ENCODE assay signal across 39 cellular contexts in genomic region chr10:120371856-120372255, GRCh38.
"Had no signal": no experiment of that assay in that cellular context is flagged by ENCODE, and none has a peak within 500 bp of the region (broad histone marks: within the 10 kb centered on the region; RNA-seq: fewer than 3 reads in every experiment).

No MANE protein-coding gene starts in this region.

- H3K27ac ChIP-seq: adrenal gland, ascending aorta, body of pancreas, brain microvascular endothelial cell, breast epithelium, cardiac muscle cell had no signal

- H3K27ac Mint-ChIP-seq: activated naive CD4-positive, alpha-beta T cell treated with anti-CD3 and anti-CD28 coated beads for 36 hours; activated naive CD4-positive, alpha-beta T cell treated with anti-CD3 and anti-CD28 coated beads, Interleukin-2, amount 10 ng/mL, durations not matched to agents 7 days and 5 days; activated naive CD4-positive, alpha-beta T cell treated with anti-CD3 and anti-CD28 coated beads, Interleukin-2, amount 50 U/mL, for 24 hours; activated naive CD4-positive, alpha-beta T cell treated with anti-CD3 and anti-CD28 coated beads, Interleukin-2, amount 50 U/mL, for 72 hours; activated naive CD8-positive, alpha-beta T cell; activated naive CD8-positive, alpha-beta T cell treated with anti-CD3 and anti-CD28 coated beads for 36 hours; activated naive CD8-positive, alpha-beta T cell treated with anti-CD3 and anti-CD28 coated beads, Interleukin-2, amount 10 ng/mL, durations not matched to agents 7 days and 5 days; activated naive CD8-positive, alpha-beta T cell treated with anti-CD3 and anti-CD28 coated beads, Interleukin-2, amount 50 U/mL, for 24 hours; activated T-cell treated with anti-CD3 and anti-CD28 coated beads, Interleukin-2, amount 50 U/mL, for 24 hours; activated T-cell treated with anti-CD3 and anti-CD28 coated beads, Interleukin-2, amount 50 U/mL, for 72 hours; activated T-helper 1 cell treated with anti-CD3 and anti-CD28 coated beads, Interleukin-12 subunit alpha, Interleukin-12 subunit beta, Interleukin-2, Interleukin-4 antibody, amounts not matched to agents 30 ng/mL and 10 ng/mL and 1 ng/mL, durations not matched to agents 14 hours and 24 hours and 36 hours; activated T-helper 17 cell treated with anti-CD3 and anti-CD28 coated beads, Interleukin-2, amount 50 U/mL, for 72 hours; activated T-helper 2 cell treated with anti-CD3 and anti-CD28 coated beads, Interferon-gamma antibody, Interleukin-2, Interleukin-4, amounts not matched to agents 10 μg/mL and 5 μg/mL and 100 μg/mL, durations not matched to agents 14 hours and 24 hours and 36 hours; brain had no signal

- H3K36me3 ChIP-seq: adrenal gland, ascending aorta, brain microvascular endothelial cell, breast epithelium, cardiac muscle cell had no signal

- ATAC-seq: activated naive CD4-positive, alpha-beta T cell treated with anti-CD3 and anti-CD28 coated beads, Interleukin-2, amount 50 U/mL, for 72 hours; activated naive CD8-positive, alpha-beta T cell treated with anti-CD3 and anti-CD28 coated beads, Interleukin-2, amount 50 U/mL, for 24 hours; activated T-cell treated with anti-CD3 and anti-CD28 coated beads, Interleukin-2, amount 50 U/mL, for 4 hours; activated T-cell treated with anti-CD3 and anti-CD28 coated beads, Interleukin-2, amount 50 U/mL, for 72 hours; activated T-helper 17 cell treated with anti-CD3 and anti-CD28 coated beads, Interleukin-2, amount 50 U/mL, for 72 hours; body of pancreas had no signal

- H3K27me3 Mint-ChIP-seq: activated naive CD4-positive, alpha-beta T cell treated with anti-CD3 and anti-CD28 coated beads, Interleukin-2, amount 10 ng/mL, durations not matched to agents 7 days and 5 days; activated naive CD8-positive, alpha-beta T cell treated with anti-CD3 and anti-CD28 coated beads, Interleukin-2, amount 10 ng/mL, durations not matched to agents 7 days and 5 days; activated naive CD8-positive, alpha-beta T cell treated with anti-CD3 and anti-CD28 coated beads, Interleukin-2, amount 50 U/mL, for 24 hours; brain had no signal

- H3K27me3 ChIP-seq: adrenal gland, ascending aorta, body of pancreas, brain microvascular endothelial cell, breast epithelium, cardiac muscle cell had no signal

- H3K9me3 ChIP-seq: adrenal gland, ascending aorta, body of pancreas, breast epithelium had no signal

- H3K36me3 Mint-ChIP-seq: activated naive CD4-positive, alpha-beta T cell treated with anti-CD3 and anti-CD28 coated beads, Interleukin-2, amount 10 ng/mL, durations not matched to agents 7 days and 5 days; activated naive CD4-positive, alpha-beta T cell treated with anti-CD3 and anti-CD28 coated beads, Interleukin-2, amount 50 U/mL, for 24 hours; activated naive CD4-positive, alpha-beta T cell treated with anti-CD3 and anti-CD28 coated beads, Interleukin-2, amount 50 U/mL, for 72 hours; activated naive CD8-positive, alpha-beta T cell; activated naive CD8-positive, alpha-beta T cell treated with anti-CD3 and anti-CD28 coated beads for 36 hours; activated naive CD8-positive, alpha-beta T cell treated with anti-CD3 and anti-CD28 coated beads, Interleukin-2, amount 10 ng/mL, durations not matched to agents 7 days and 5 days; brain had no signal

- H3K4me3 ChIP-seq: adrenal gland, ascending aorta, body of pancreas, breast epithelium, cardiac muscle cell had no signal

- H3K9me3 Mint-ChIP-seq: activated naive CD4-positive, alpha-beta T cell treated with anti-CD3 and anti-CD28 coated beads for 36 hours; activated naive CD4-positive, alpha-beta T cell treated with anti-CD3 and anti-CD28 coated beads, Interleukin-2, amount 10 ng/mL, durations not matched to agents 7 days and 5 days; activated naive CD4-positive, alpha-beta T cell treated with anti-CD3 and anti-CD28 coated beads, Interleukin-2, amount 50 U/mL, for 24 hours; activated naive CD4-positive, alpha-beta T cell treated with anti-CD3 and anti-CD28 coated beads, Interleukin-2, amount 50 U/mL, for 72 hours; activated naive CD8-positive, alpha-beta T cell treated with anti-CD3 and anti-CD28 coated beads for 36 hours; activated naive CD8-positive, alpha-beta T cell treated with anti-CD3 and anti-CD28 coated beads, Interleukin-2, amount 10 ng/mL, durations not matched to agents 7 days and 5 days; activated naive CD8-positive, alpha-beta T cell treated with anti-CD3 and anti-CD28 coated beads, Interleukin-2, amount 50 U/mL, for 24 hours; activated T-cell treated with anti-CD3 and anti-CD28 coated beads, Interleukin-2, amount 50 U/mL, for 24 hours; activated T-cell treated with anti-CD3 and anti-CD28 coated beads, Interleukin-2, amount 50 U/mL, for 4 hours; activated T-cell treated with anti-CD3 and anti-CD28 coated beads, Interleukin-2, amount 50 U/mL, for 72 hours; activated T-helper 1 cell treated with anti-CD3 and anti-CD28 coated beads, Interleukin-12 subunit alpha, Interleukin-12 subunit beta, Interleukin-2, Interleukin-4 antibody, amounts not matched to agents 30 ng/mL and 10 ng/mL and 1 ng/mL, durations not matched to agents 14 hours and 24 hours and 36 hours; activated T-helper 17 cell treated with anti-CD3 and anti-CD28 coated beads, Interleukin-2, amount 50 U/mL, for 72 hours; activated T-helper 2 cell treated with anti-CD3 and anti-CD28 coated beads, Interferon-gamma antibody, Interleukin-2, Interleukin-4, amounts not matched to agents 10 μg/mL and 5 μg/mL and 100 μg/mL, durations not matched to agents 14 hours and 24 hours and 36 hours; brain; central memory CD8-positive, alpha-beta T cell had no signal

- H3K4me3 Mint-ChIP-seq: activated naive CD4-positive, alpha-beta T cell treated with anti-CD3 and anti-CD28 coated beads for 36 hours; activated naive CD4-positive, alpha-beta T cell treated with anti-CD3 and anti-CD28 coated beads, Interleukin-2, amount 10 ng/mL, durations not matched to agents 7 days and 5 days; activated naive CD4-positive, alpha-beta T cell treated with anti-CD3 and anti-CD28 coated beads, Interleukin-2, amount 50 U/mL, for 24 hours; activated naive CD8-positive, alpha-beta T cell; activated naive CD8-positive, alpha-beta T cell treated with anti-CD3 and anti-CD28 coated beads for 36 hours; activated naive CD8-positive, alpha-beta T cell treated with anti-CD3 and anti-CD28 coated beads, Interleukin-2, amount 10 ng/mL, durations not matched to agents 7 days and 5 days; activated naive CD8-positive, alpha-beta T cell treated with anti-CD3 and anti-CD28 coated beads, Interleukin-2, amount 50 U/mL, for 24 hours; activated T-cell treated with anti-CD3 and anti-CD28 coated beads, Interleukin-2, amount 50 U/mL, for 24 hours; activated T-cell treated with anti-CD3 and anti-CD28 coated beads, Interleukin-2, amount 50 U/mL, for 4 hours; activated T-cell treated with anti-CD3 and anti-CD28 coated beads, Interleukin-2, amount 50 U/mL, for 72 hours; activated T-helper 1 cell treated with anti-CD3 and anti-CD28 coated beads, Interleukin-12 subunit alpha, Interleukin-12 subunit beta, Interleukin-2, Interleukin-4 antibody, amounts not matched to agents 30 ng/mL and 10 ng/mL and 1 ng/mL, durations not matched to agents 14 hours and 24 hours and 36 hours; activated T-helper 17 cell treated with anti-CD3 and anti-CD28 coated beads, Interleukin-2, amount 50 U/mL, for 72 hours; brain; central memory CD8-positive, alpha-beta T cell had no signal

- DNase-seq: activated effector memory CD4-positive, alpha-beta T cell treated with anti-CD3 and anti-CD28 coated beads, Interleukin-2, amount 50 U/mL, for 16 hours; activated effector memory CD4-positive, alpha-beta T cell treated with Interleukin-2 at 50 U/mL for 16 hours; activated gamma-delta T cell; activated gamma-delta T cell treated with Interleukin-2 at 50 U/mL for 16 hours; activated naive CD4-positive, alpha-beta T cell; activated naive CD4-positive, alpha-beta T cell treated with anti-CD3 and anti-CD28 coated beads for 36 hours; activated naive CD4-positive, alpha-beta T cell treated with anti-CD3 and anti-CD28 coated beads, Interleukin-2, amount 10 ng/mL, durations not matched to agents 7 days and 5 days; activated naive CD4-positive, alpha-beta T cell treated with anti-CD3 and anti-CD28 coated beads, Interleukin-2, amount 50 U/mL, for 16 hours; activated naive CD4-positive, alpha-beta T cell treated with Interleukin-2 at 50 U/mL for 16 hours; activated naive CD8-positive, alpha-beta T cell treated with anti-CD3 and anti-CD28 coated beads for 36 hours; activated naive CD8-positive, alpha-beta T cell treated with anti-CD3 and anti-CD28 coated beads, Interleukin-2, amount 10 ng/mL, durations not matched to agents 7 days and 5 days; activated naive CD8-positive, alpha-beta T cell treated with anti-CD3 and anti-CD28 coated beads, Interleukin-2, amount 50 U/mL, for 24 hours; activated T-cell treated with anti-CD3 and anti-CD28 coated beads for 4 hours; activated T-cell treated with anti-CD3 and anti-CD28 coated beads, Interleukin-2, amount 50 U/mL, for 1 hour; activated T-cell treated with anti-CD3 and anti-CD28 coated beads, Interleukin-2, amount 50 U/mL, for 24 hours; activated T-cell treated with anti-CD3 and anti-CD28 coated beads, Interleukin-2, amount 50 U/mL, for 4 hours; activated T-cell treated with anti-CD3 and anti-CD28 coated beads, Interleukin-2, amount 50 U/mL, for 48 hours; activated T-cell treated with anti-CD3 and anti-CD28 coated beads, Interleukin-2, amount 50 U/mL, for 72 hours; adrenal gland; amniotic stem cell; amygdala; anterior cingulate cortex; aorta; body of pancreas; brain microvascular endothelial cell; caudate nucleus; central memory CD4-positive, alpha-beta T cell; cerebellar nuclear complex had no signal

- H3K4me1 Mint-ChIP-seq: activated naive CD4-positive, alpha-beta T cell treated with anti-CD3 and anti-CD28 coated beads, Interleukin-2, amount 10 ng/mL, durations not matched to agents 7 days and 5 days; activated naive CD4-positive, alpha-beta T cell treated with anti-CD3 and anti-CD28 coated beads, Interleukin-2, amount 50 U/mL, for 24 hours; activated naive CD8-positive, alpha-beta T cell treated with anti-CD3 and anti-CD28 coated beads for 36 hours; activated naive CD8-positive, alpha-beta T cell treated with anti-CD3 and anti-CD28 coated beads, Interleukin-2, amount 10 ng/mL, durations not matched to agents 7 days and 5 days; activated naive CD8-positive, alpha-beta T cell treated with anti-CD3 and anti-CD28 coated beads, Interleukin-2, amount 50 U/mL, for 24 hours; activated T-helper 17 cell treated with anti-CD3 and anti-CD28 coated beads, Interleukin-2, amount 50 U/mL, for 72 hours; central memory CD8-positive, alpha-beta T cell had no signal

- H3K4me1 ChIP-seq: adrenal gland, ascending aorta, body of pancreas, breast epithelium had no signal
